ENCODE assay signal across 11 cellular contexts in the genomic region with DNA sequence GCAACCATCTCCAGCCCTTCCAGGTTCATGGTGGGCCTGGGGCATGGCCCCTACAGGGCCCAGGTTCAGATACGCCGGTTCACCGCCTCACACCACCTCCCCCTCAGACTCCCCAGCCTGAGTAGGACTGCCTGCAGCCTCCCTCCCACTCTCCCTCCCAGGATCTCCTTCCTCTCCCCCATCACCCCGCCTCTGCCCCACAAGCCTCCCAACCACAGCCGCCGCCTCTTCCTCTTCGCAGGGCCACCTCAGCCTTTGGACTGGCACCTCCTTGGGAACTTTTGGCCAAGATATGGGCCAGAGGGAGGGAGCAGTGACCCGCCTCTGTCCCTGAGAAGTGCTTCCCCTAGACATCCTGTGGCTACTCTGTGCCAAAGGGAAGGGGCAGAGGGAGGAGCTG. TPM values are rescaled to one million over a fixed set of nuclear protein-coding genes. Genes with fewer than 3 reads are reported as not detected.
A peak's percentile ranks its signal among the peaks of the same experiment; 100 is the strongest.
DNase-seq lines count a peak whose midpoint lies in the region; ATAC-seq, FAIRE-seq and TF ChIP-seq lines count a peak whose summit lies in the region.
"Had no signal": no experiment of that assay in that cellular context is flagged by ENCODE, and none has a peak within 500 bp of the region (broad histone marks: within the 10 kb centered on the region; RNA-seq: fewer than 3 reads in every experiment).

No MANE protein-coding gene starts in this region.

- H2AFZ ChIP-seq in DND-41 (ENCODE audit: low read depth, low read length) = no peak overlapping the region
- H2AFZ ChIP-seq in PC-3 (ENCODE audit: low read length) = no peak overlapping the region
- H2AFZ ChIP-seq: PC-9 had no signal

- H4K20me1 ChIP-seq in BLaER1 treated with 17β-estradiol and CSF1 and Interleukin-3, amounts not matched to agents 10 nM and 100 nM = peaks cover 13 to 62% (median 39%) of the 10 kb centered on the region in 11 experiments; a peak in 21 of 22 replicates
- peaks cover 7% of the 10 kb centered on the region; the same call in 1 of the 2 replicates for H4K20me1 ChIP-seq in DND-41 (ENCODE audit: insufficient read depth, low read length)
- no peaks in the 10 kb centered on the region for H4K20me1 ChIP-seq in PC-3 (ENCODE audit: low read length)

- peak overlapping the region in 2 of 11 experiments; percentile 11 to 17; a peak in 2 of 22 replicates for H3K9ac ChIP-seq in BLaER1 treated with 17β-estradiol and CSF1 and Interleukin-3, amounts not matched to agents 10 nM and 100 nM
- H3K9ac ChIP-seq in DND-41 (ENCODE audit: low read depth, low read length) (no peak overlapping the region), PC-3 (ENCODE audit: low read length) (no peak overlapping the region)

- no peak for FAIRE-seq in HTR-8/SVneo (lab: Jason Lieb, UNC)

- intact Hi-C loops in PC-3 (cut with micrococcal nuclease) = no loop called here

- no peaks in the 10 kb centered on the region for H3K9me2 ChIP-seq in PC-3 (replicated peaks; ENCODE audit: low read length)

- H3K27me3 ChIP-seq in BLaER1 treated with 17β-estradiol and CSF1 and Interleukin-3, amounts not matched to agents 10 nM and 100 nM = no peaks in the 10 kb centered on the region
- H3K27me3 ChIP-seq in DND-41 (ENCODE audit: insufficient read depth, low read length, poor library complexity) = no peaks in the 10 kb centered on the region
- H3K27me3 ChIP-seq in PC-3 (ENCODE audit: low read length) = no peaks in the 10 kb centered on the region
- H3K27me3 ChIP-seq in effector memory CD4-positive, alpha-beta T cell (replicated peaks; ENCODE audit: control insufficient read depth, insufficient read depth, low read length, poor library complexity, severe bottlenecking) = no peaks in the 10 kb centered on the region
- H3K27me3 ChIP-seq: stomach had no signal

- BruUV-seq in PC-3 (replicated peaks; lab: Mats Ljungman, UMichigan) = no TSS peak

- no peak overlapping the region for H3K4me3 ChIP-seq in BLaER1 treated with 17β-estradiol and CSF1 and Interleukin-3, amounts not matched to agents 10 nM and 100 nM
- H3K4me3 ChIP-seq in DND-41 (ENCODE audit: low read depth in 1 of 2, low read length in 2 of 2) (no peak overlapping the region), PC-3 (ENCODE audit: low read length) (no peak overlapping the region)
- H3K4me3 ChIP-seq in effector memory CD4-positive, alpha-beta T cell (ENCODE audit: insufficient read depth, low read depth, low read length, poor library complexity, severe bottlenecking) = no peak overlapping the region
- H3K4me3 ChIP-seq: PC-9, stomach had no signal

- POLR2A ChIA-PET in PC-3 (lab: Charles Lee; ENCODE audit: unreplicated experiment) = no interaction called here

- no peaks in the 10 kb centered on the region for H3K9me3 ChIP-seq in BLaER1 treated with 17β-estradiol and CSF1 and Interleukin-3, amounts not matched to agents 10 nM and 100 nM (replicated peaks in 1 of 11)
- H3K9me3 ChIP-seq in DND-41 (ENCODE audit: insufficient read depth, low read length, severe bottlenecking) (no peaks in the 10 kb centered on the region), PC-3 (ENCODE audit: low read length) (no peaks in the 10 kb centered on the region)
- H3K9me3 ChIP-seq in effector memory CD4-positive, alpha-beta T cell (ENCODE audit: control insufficient read depth, low read length) = no peaks in the 10 kb centered on the region
- H3K9me3 ChIP-seq: stomach had no signal

- peaks cover 42 to 59% (median 51%) of the 10 kb centered on the region in 10 experiments for H3K4me1 ChIP-seq in BLaER1 treated with 17β-estradiol and CSF1 and Interleukin-3, amounts not matched to agents 10 nM and 100 nM
- H3K4me1 ChIP-seq in DND-41 (ENCODE audit: insufficient read depth, low read length) = peaks cover 35% of the 10 kb centered on the region
- H3K4me1 ChIP-seq in PC-3 (ENCODE audit: insufficient read depth, low read length) = peaks cover 22% of the 10 kb centered on the region
- peaks cover 59% of the 10 kb centered on the region for H3K4me1 ChIP-seq in effector memory CD4-positive, alpha-beta T cell (ENCODE audit: control insufficient read depth, insufficient read depth, low read length, poor library complexity, severe bottlenecking)

- H3K27ac ChIP-seq in BLaER1 treated with 17β-estradiol and CSF1 and Interleukin-3, amounts not matched to agents 10 nM and 100 nM = no peak overlapping the region
- no peak overlapping the region for H3K27ac ChIP-seq in DND-41 (ENCODE audit: low read length)
- H3K27ac ChIP-seq in PC-3 (ENCODE audit: low read length) = no peak overlapping the region
- H3K27ac ChIP-seq in effector memory CD4-positive, alpha-beta T cell (ENCODE audit: insufficient read depth, low read length, poor library complexity, severe bottlenecking) = peak overlapping the region; percentile 23
- H3K27ac ChIP-seq: PC-9, stomach had no signal

- H3K79me2 ChIP-seq in DND-41 (ENCODE audit: insufficient read depth, low read length) (no peaks in the 10 kb centered on the region), PC-3 (ENCODE audit: low read length) (no peaks in the 10 kb centered on the region)

- DNase-seq in DND-41 = peak; percentile 45
- DNase-seq in PC-3 = peak; percentile 39
- DNase-seq in effector memory CD4-positive, alpha-beta T cell = no peak
- no peak for DNase-seq in NCI-H1436 treated with DMSO at 0.1 percent for 48 hours (lab: John Stamatoyannopoulos, UW)
- DNase-seq in HTR-8/SVneo (ENCODE audit: insufficient read length, low spot score) = no peak
- DNase-seq in activated gamma-delta T cell treated with Interleukin-2 at 50 U/mL for 16 hours = no peak
- DNase-seq: PC-9, stomach had no signal

- H3K4me2 ChIP-seq in BLaER1 treated with 17β-estradiol and CSF1 and Interleukin-3, amounts not matched to agents 10 nM and 100 nM = peak overlapping the region; percentile 45 to 87 (median 74)
- no peak overlapping the region for H3K4me2 ChIP-seq in DND-41 (ENCODE audit: insufficient read depth, low read length)
- H3K4me2 ChIP-seq in PC-3 (ENCODE audit: low read length) = no peak overlapping the region
- H3K4me2 ChIP-seq: PC-9 had no signal

- no peaks in the 10 kb centered on the region for H3F3A ChIP-seq in PC-3 (ENCODE audit: low read length, unreplicated experiment)

- ATAC-seq in DND-41 (ENCODE audit: insufficient read depth, low read depth) (no peak), PC-3 (peak; percentile 48), HG03175 (IDR thresholded peaks at IDR 0.05; ENCODE audit: unreplicated experiment) (no peak)

- no peaks in the 10 kb centered on the region for H3K36me3 ChIP-seq in BLaER1 treated with 17β-estradiol and CSF1 and Interleukin-3, amounts not matched to agents 10 nM and 100 nM
- H3K36me3 ChIP-seq in DND-41 (ENCODE audit: insufficient read depth, low read length) (no peaks in the 10 kb centered on the region), PC-3 (ENCODE audit: low read depth, low read length) (no peaks in the 10 kb centered on the region)
- H3K36me3 ChIP-seq in effector memory CD4-positive, alpha-beta T cell (ENCODE audit: control insufficient read depth, insufficient read depth, low read length) = no peaks in the 10 kb centered on the region
- H3K36me3 ChIP-seq: stomach had no signal

- no peak for TF ChIP-seq CTCF in DND-41 (IDR thresholded peaks at IDR 0.05; ENCODE audit: borderline replicate concordance, extremely low read depth, low read length, poor library complexity, severe bottlenecking)
- TF ChIP-seq CTCF in PC-3 (conservative IDR thresholded peaks at IDR 0.05; ENCODE audit: low read depth, low read length) = no peak

- CTCF ChIA-PET in PC-3 (lab: Charles Lee) = interaction anchor here (0.7 kb wide), 1 partner anchor 13 kb away, joined by 3 read pairs; no protein-coding TSS in a partner anchor

RNA-seq across cellular contexts. Expression of a gene that starts 9.3 kb away (rescaled TPM):
- 0.46 and 1.5 TPM in 2 replicates for total RNA-seq in PC-3 (2014; rRNA removed)

RNA-seq across cellular contexts. Expression of a gene that starts 16.1 kb away (rescaled TPM):
- 42.7 and 43.0 TPM in 2 replicates for total RNA-seq in PC-3 (2014; rRNA removed)

RNA-seq across cellular contexts. Expression of a gene that starts 51.1 kb away (rescaled TPM):
- 117 and 128 TPM in 2 replicates for total RNA-seq in PC-3 (2014; rRNA removed)

RNA-seq across cellular contexts. Expression of a gene that starts 58.4 kb away (rescaled TPM):
- total RNA-seq in PC-3 (2014; rRNA removed) = not detected in 2 replicates
- total RNA-seq: epithelial cell of proximal tubule, PC-9, stomach had no signal

Comparison
In these comparisons a context has a peak if more than half of its experiments do, and no peak if none do; other contexts are left out.
1. H3K4me2 ChIP-seq: peak in BLaER1 treated with 17β-estradiol and CSF1 and Interleukin-3, amounts not matched to agents 10 nM and 100 nM (11 of 11); none in DND-41 (single experiment) and PC-3 (single experiment).
2. DNase-seq: peak in DND-41 (single experiment) and PC-3 (single experiment); none in effector memory CD4-positive, alpha-beta T cell (0 of 3), NCI-H1436 treated with DMSO at 0.1 percent for 48 hours (single experiment), HTR-8/SVneo (single experiment) and activated gamma-delta T cell treated with Interleukin-2 at 50 U/mL for 16 hours (single experiment).